7 cellular contexts compared by ENCODE assay signal in genomic region chr1:8985915-8986813, GRCh38. TPM values are rescaled to one million over a fixed set of nuclear protein-coding genes. Genes with fewer than 3 reads are reported as not detected.
DNase-seq lines count a peak whose midpoint lies in the region; ATAC-seq and TF ChIP-seq lines count a peak whose summit lies in the region.

No MANE protein-coding gene starts in this region.

- CTCF ChIA-PET in WTC11 (lab: Charles Lee): interaction anchor here (0.9 to 6.1 kb wide), 6 partner anchors 15 to 137 kb away, joined by 3 to 50 read pairs (median 6); no protein-coding TSS in a partner anchor
- CTCF ChIA-PET in CD4-positive, alpha-beta T cell (lab: Charles Lee): interaction anchor here (0.5 to 4.0 kb wide), 6 partner anchors 23 to 127 kb away, joined by 3 to 34 read pairs (median 4); no protein-coding TSS in a partner anchor

- H3K4me1 Mint-ChIP-seq in WTC11: 0 out of 2 replicates have a peak, but pooled peaks cover 2% of the 10 kb centered on the region
- H3K4me1 Mint-ChIP-seq in CD4-positive, alpha-beta T cell (ENCODE audit: low read depth): peaks cover 15% of the 10 kb centered on the region

- DNase-seq in HS-27A (ENCODE audit: low read depth): peak; percentile 94
- no peak for DNase-seq in WTC11 (ENCODE audit: low spot score)
- DNase-seq in Right ventricle myocardium inferior (ENCODE audit: missing footprints): peak; percentile 86
- peak; percentile 75 for DNase-seq in skeletal muscle cell (ENCODE audit: low read depth)
- no peak for DNase-seq in CD4-positive, alpha-beta T cell

- TF ChIP-seq CTCF in WTC11 (IDR thresholded peaks at IDR 0.05): no peak
- no peak for TF ChIP-seq CTCF in CD4-positive, alpha-beta T cell (IDR thresholded peaks at IDR 0.05)

- H3K27me3 Mint-ChIP-seq in WTC11 (ENCODE audit: low read depth): peaks cover 3% of the 10 kb centered on the region; the same call in 1 of the 2 replicates
- H3K27me3 Mint-ChIP-seq in CD4-positive, alpha-beta T cell: no peaks in the 10 kb centered on the region

- intact Hi-C loops in Right ventricle myocardium inferior (cut with DNase I): loop anchor here (1.0 to 2.0 kb wide), 2 partner anchors 23 to 68 kb away; no protein-coding TSS in a partner anchor
- intact Hi-C loops in CD4-positive, alpha-beta T cell (cut with DNase I, micrococcal nuclease): no loop called here

- H3K4me3 ChIP-seq in skeletal muscle cell (ENCODE audit: low read depth, low read length): no peak overlapping the region

- ATAC-seq in WTC11 (no peak), Right ventricle myocardium inferior (peak; percentile 78), GM19035 (IDR thresholded peaks at IDR 0.05; ENCODE audit: unreplicated experiment) (no peak), HG02852 (IDR thresholded peaks at IDR 0.05; ENCODE audit: unreplicated experiment) (no peak)
- no peak for ATAC-seq in CD4-positive, alpha-beta T cell (ENCODE audit: poor library complexity)

- H3K27me3 ChIP-seq in CD4-positive, alpha-beta T cell (ENCODE audit: control insufficient read depth, insufficient read depth, low read length): no peaks in the 10 kb centered on the region

- POLR2A ChIA-PET in WTC11 (lab: Charles Lee): interaction anchor here (0.5 to 0.8 kb wide), 2 partner anchors 93 to 98 kb away, joined by 3 to 8 read pairs; no protein-coding TSS in a partner anchor
- POLR2A ChIA-PET in CD4-positive, alpha-beta T cell (lab: Charles Lee): interaction anchor here (1.1 to 2.4 kb wide), 4 partner anchors 16 to 108 kb away, joined by 3 to 8 read pairs (median 5); partner anchors contain the start of gene ENO1

- H3K36me3 Mint-ChIP-seq in WTC11: no peaks in the 10 kb centered on the region
- no peaks in the 10 kb centered on the region for H3K36me3 Mint-ChIP-seq in CD4-positive, alpha-beta T cell (ENCODE audit: low read depth)

- H3K27ac Mint-ChIP-seq in WTC11: 0 out of 2 replicates have a peak overlapping the region, but pooled peaks have one; percentile 72
- H3K27ac Mint-ChIP-seq in CD4-positive, alpha-beta T cell: no peak overlapping the region

- H3K4me3 Mint-ChIP-seq in WTC11: no peak overlapping the region
- no peak overlapping the region for H3K4me3 Mint-ChIP-seq in CD4-positive, alpha-beta T cell

- no peaks in the 10 kb centered on the region for H3K9me3 ChIP-seq in CD4-positive, alpha-beta T cell (ENCODE audit: control insufficient read depth, low read length)

- H3K9me3 Mint-ChIP-seq in WTC11: peaks cover 3% of the 10 kb centered on the region
- H3K9me3 Mint-ChIP-seq in CD4-positive, alpha-beta T cell: no peaks in the 10 kb centered on the region

- H3K27ac ChIP-seq in CD4-positive, alpha-beta T cell (ENCODE audit: low read depth, low read length): no peak overlapping the region

TF ChIP-seq in WTC11, 78 proteins besides CTCF, POLR2A, EP300 and RAD21:
- no peak for TF ChIP-seq FOXK1 (CRISPR knock-in tag; IDR thresholded peaks at IDR 0.05)
- peak; percentile 87 for TF ChIP-seq ZNF121 (CRISPR knock-in tag; IDR thresholded peaks at IDR 0.05)

RNA-seq across cellular contexts. Expression of gene SLC2A7, which starts 40.1 kb away (rescaled TPM):
- total RNA-seq in WTC11 (2021) (not detected in 3 replicates), Right ventricle myocardium inferior (not detected)
- total RNA-seq in CD4-positive, alpha-beta T cell: not detected

RNA-seq across cellular contexts. Expression of gene CA6, which starts 40.5 kb away (rescaled TPM):
- total RNA-seq in WTC11 (2021) (0.11 TPM in 1 of 3 replicates, not detected in the others), Right ventricle myocardium inferior (0.19 TPM)
- under 1 TPM in 1 of 2 experiments, not detected in 1; 0.20 TPM for total RNA-seq in CD4-positive, alpha-beta T cell

Comparison
In these comparisons a context has a peak if more than half of its experiments do, and no peak if none do; other contexts are left out.
1. DNase-seq: peak in HS-27A (single experiment), Right ventricle myocardium inferior (single experiment) and skeletal muscle cell (single experiment); none in WTC11 (single experiment) and CD4-positive, alpha-beta T cell (0 of 10).